In the genomic region with DNA sequence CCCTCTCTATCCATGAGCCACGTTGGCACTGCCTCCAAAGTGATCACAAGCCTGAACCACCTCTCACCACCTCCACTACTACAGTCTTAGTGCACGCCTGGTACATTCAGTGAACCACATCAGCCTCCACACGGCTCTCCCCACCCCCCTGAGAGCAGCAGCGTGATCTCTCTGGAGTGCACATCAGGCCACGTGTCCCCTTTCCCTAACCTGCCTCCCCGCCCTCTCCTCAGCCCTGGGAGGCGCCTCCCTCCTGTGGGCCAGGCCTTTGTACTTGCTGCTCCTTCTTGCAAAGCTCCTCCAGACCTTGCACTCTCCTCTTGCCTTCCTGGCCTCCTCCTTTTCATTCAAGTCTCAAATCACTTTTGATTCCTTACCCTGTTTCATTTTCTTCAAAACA, we compare ENCODE assay signal across 17 cellular contexts. TPM values are rescaled to one million over a fixed set of nuclear protein-coding genes. Genes with fewer than 3 reads are reported as not detected.
DNase-seq lines count a peak whose midpoint lies in the region; ATAC-seq, FAIRE-seq and TF ChIP-seq lines count a peak whose summit lies in the region.
"Had no signal": no experiment of that assay in that cellular context is flagged by ENCODE, and none has a peak within 500 bp of the region (broad histone marks: within the 10 kb centered on the region; RNA-seq: fewer than 3 reads in every experiment).

No MANE protein-coding gene starts in this region.

- DNase-seq in NCI-H1436 (lab: John Stamatoyannopoulos, UW) (peak; percentile 67), NCI-H1436 treated with DMSO at 0.1 percent for 48 hours (lab: John Stamatoyannopoulos, UW) (no peak), NCI-H82 treated with DMSO at 0.1 percent for 48 hours (lab: John Stamatoyannopoulos, UW; ENCODE audit: unreplicated experiment) (peak; percentile 7), kidney (no peak), sciatic nerve (ENCODE audit: low spot score) (no peak), NCI-H1417 treated with DMSO at 0.1 percent for 48 hours (lab: John Stamatoyannopoulos, UW) (no peak), foreskin fibroblast (no peak)
- DNase-seq in CD4-positive, alpha-beta T cell, result no peak
- DNase-seq: activated CD4-positive, alpha-beta memory T cell treated with anti-CD3 and anti-CD28 coated beads for 36 hours; adrenal gland; C1 segment of cervical spinal cord; foreskin melanocyte; trophoblast cell had no signal

- ATAC-seq in sciatic nerve, result peak; percentile 27
- ATAC-seq in CD4-positive, alpha-beta T cell (ENCODE audit: poor library complexity), result no peak
- ATAC-seq: stimulated activated effector memory CD8-positive, alpha-beta T cell treated with anti-CD3 and anti-CD28 coated beads, Interleukin-12 subunit alpha, Interleukin-12 subunit beta, amount 100 ng/mL, for 72 hours had no signal

- H3K4me3 Mint-ChIP-seq in CD4-positive, alpha-beta T cell, result no peak overlapping the region
- H3K4me3 Mint-ChIP-seq: activated CD4-positive, alpha-beta memory T cell treated with anti-CD3 and anti-CD28 coated beads for 36 hours; stimulated activated effector memory CD8-positive, alpha-beta T cell treated with anti-CD3 and anti-CD28 coated beads, Interleukin-12 subunit alpha, Interleukin-12 subunit beta, amount 100 ng/mL, for 72 hours had no signal

- TF ChIP-seq CTCF in kidney (IDR thresholded peaks at IDR 0.05; ENCODE audit: borderline replicate concordance, extremely low read depth, insufficient read depth), result no peak
- no peak for TF ChIP-seq CTCF in foreskin fibroblast (IDR thresholded peaks at IDR 0.05; ENCODE audit: low read depth, low read length)
- TF ChIP-seq CTCF in CD4-positive, alpha-beta T cell (IDR thresholded peaks at IDR 0.05), result no peak

- peaks cover 16 to 21% of the 10 kb centered on the region in 2 donors for H3K4me1 ChIP-seq in kidney (ENCODE audit: control insufficient read depth in 1 of 2, insufficient read depth in 1 of 2, low read depth in 1 of 2, low read length in 2 of 2)
- H3K4me1 ChIP-seq: adrenal gland had no signal

- intact Hi-C loops in kidney (cut with DNase I) (no loop called here), sciatic nerve (cut with DNase I) (no loop called here)
- intact Hi-C loops in CD4-positive, alpha-beta T cell (cut with DNase I, micrococcal nuclease), result no loop called here

- POLR2A ChIA-PET in CD4-positive, alpha-beta T cell (lab: Charles Lee), result no interaction called here

- H3K27ac ChIP-seq in kidney (ENCODE audit: low read depth in 2 of 2, low read length in 2 of 2), result peak overlapping the region; percentile 28 to 78
- no peak overlapping the region for H3K27ac ChIP-seq in CD4-positive, alpha-beta T cell (ENCODE audit: low read depth, low read length)
- H3K27ac ChIP-seq: 22Rv1, adrenal gland had no signal

- no peak overlapping the region for H3K9ac ChIP-seq in kidney (ENCODE audit: low read length in 2 of 2)

- CTCF ChIA-PET in CD4-positive, alpha-beta T cell (lab: Charles Lee), result no interaction called here

- no peaks in the 10 kb centered on the region for H3K36me3 ChIP-seq in kidney (ENCODE audit: control insufficient read depth in 1 of 2, insufficient read depth in 2 of 2, low read length in 2 of 2)
- H3K36me3 ChIP-seq: adrenal gland had no signal

- H3K9me3 Mint-ChIP-seq in CD4-positive, alpha-beta T cell, result no peaks in the 10 kb centered on the region
- H3K9me3 Mint-ChIP-seq: activated CD4-positive, alpha-beta memory T cell treated with anti-CD3 and anti-CD28 coated beads for 36 hours; stimulated activated effector memory CD8-positive, alpha-beta T cell treated with anti-CD3 and anti-CD28 coated beads, Interleukin-12 subunit alpha, Interleukin-12 subunit beta, amount 100 ng/mL, for 72 hours had no signal

- no peak for FAIRE-seq in kidney (lab: Jason Lieb, UNC)

- H3K27me3 ChIP-seq in CD4-positive, alpha-beta T cell (ENCODE audit: control insufficient read depth, insufficient read depth, low read length), result no peaks in the 10 kb centered on the region
- H3K27me3 ChIP-seq: adrenal gland had no signal

- H3K27ac Mint-ChIP-seq in CD4-positive, alpha-beta T cell, result no peak overlapping the region
- H3K27ac Mint-ChIP-seq: activated CD4-positive, alpha-beta memory T cell treated with anti-CD3 and anti-CD28 coated beads for 36 hours; stimulated activated effector memory CD8-positive, alpha-beta T cell treated with anti-CD3 and anti-CD28 coated beads, Interleukin-12 subunit alpha, Interleukin-12 subunit beta, amount 100 ng/mL, for 72 hours had no signal

- H3K4me1 Mint-ChIP-seq in CD4-positive, alpha-beta T cell (ENCODE audit: low read depth), result peaks cover 9% of the 10 kb centered on the region

- H3K9me3 ChIP-seq in kidney (ENCODE audit: control insufficient read depth in 1 of 2, low read length in 2 of 2), result no peaks in the 10 kb centered on the region
- H3K9me3 ChIP-seq in CD4-positive, alpha-beta T cell (ENCODE audit: control insufficient read depth, low read length), result no peaks in the 10 kb centered on the region
- H3K9me3 ChIP-seq: adrenal gland had no signal

- peaks cover 26% of the 10 kb centered on the region for H3K27me3 Mint-ChIP-seq in CD4-positive, alpha-beta T cell
- H3K27me3 Mint-ChIP-seq: activated CD4-positive, alpha-beta memory T cell treated with anti-CD3 and anti-CD28 coated beads for 36 hours had no signal

- H3K36me3 Mint-ChIP-seq in CD4-positive, alpha-beta T cell (ENCODE audit: low read depth), result no peaks in the 10 kb centered on the region
- H3K36me3 Mint-ChIP-seq: activated CD4-positive, alpha-beta memory T cell treated with anti-CD3 and anti-CD28 coated beads for 36 hours; stimulated activated effector memory CD8-positive, alpha-beta T cell treated with anti-CD3 and anti-CD28 coated beads, Interleukin-12 subunit alpha, Interleukin-12 subunit beta, amount 100 ng/mL, for 72 hours had no signal

- H3K4me3 ChIP-seq in kidney (ENCODE audit: low read length in 2 of 2), result no peak overlapping the region
- no peak overlapping the region for H3K4me3 ChIP-seq in foreskin fibroblast (ENCODE audit: low read depth in 1 of 2, low read length in 2 of 2)
- H3K4me3 ChIP-seq: adrenal gland had no signal

RNA-seq across cellular contexts. Expression of a gene that starts 49.8 kb away (rescaled TPM):
- 130 TPM for total RNA-seq in kidney
- 45.6 TPM for polyA plus RNA-seq in kidney (ENCODE audit: insufficient read depth, low read depth, low replicate concordance)
- 0.40 TPM for total RNA-seq in sciatic nerve
- total RNA-seq in CD4-positive, alpha-beta T cell, result not detected
- total RNA-seq: HT1080, osteoblast had no signal

Comparison
In these comparisons a context has a peak if more than half of its experiments do, and no peak if none do; other contexts are left out.
1. DNase-seq: peak in NCI-H1436 (single experiment) and NCI-H82 treated with DMSO at 0.1 percent for 48 hours (single experiment); none in NCI-H1436 treated with DMSO at 0.1 percent for 48 hours (single experiment), kidney (single experiment), sciatic nerve (single experiment), NCI-H1417 treated with DMSO at 0.1 percent for 48 hours (single experiment), foreskin fibroblast (0 of 2) and CD4-positive, alpha-beta T cell (0 of 10).
2. RNA of a gene that starts 49.8 kb away (total RNA-seq): 130 TPM in kidney (single experiment); 0.40 TPM in sciatic nerve (single experiment) and not detected in CD4-positive, alpha-beta T cell; every median in the first group is over 10 times any median in the second.